Comparison of ENCODE assay signal across 8 cellular contexts in genomic region chr11:92671081-92671480, GRCh38.
"Had no signal": no experiment of that assay in that cellular context is flagged by ENCODE, and none has a peak within 500 bp of the region (broad histone marks: within the 10 kb centered on the region; RNA-seq: fewer than 3 reads in every experiment).

No MANE protein-coding gene starts in this region.

- H3K4me1 Mint-ChIP-seq: IgD-negative memory B cell had no signal

- H3K27ac Mint-ChIP-seq: GM23338, IgD-negative memory B cell had no signal

- H3K27me3 Mint-ChIP-seq: IgD-negative memory B cell had no signal

- DNase-seq: H9, HCEC 1CT had no signal

- H3K4me3 ChIP-seq: GM23338 had no signal

- H3K27ac ChIP-seq: HL-60 had no signal

- H3K9me3 Mint-ChIP-seq: GM23338, H9 had no signal

- H3K4me3 Mint-ChIP-seq: GM23338, H9, IgD-negative memory B cell had no signal

- ATAC-seq: GM23338, HepG2 had no signal

- FAIRE-seq: H1, H54, HepG2 had no signal
